Comparison of ENCODE assay signal across 8 cellular contexts in genomic region chr1:151398691-151399065, GRCh38. TPM values are rescaled to one million over a fixed set of nuclear protein-coding genes. Genes with fewer than 3 reads are reported as not detected.
DNase-seq lines count a peak whose midpoint lies in the region; ATAC-seq and TF ChIP-seq lines count a peak whose summit lies in the region.

No MANE protein-coding gene starts in this region.

- H3K4me1 ChIP-seq in PC-9 (replicated peaks; ENCODE audit: insufficient read depth): peaks cover 12% of the 10 kb centered on the region

- POLR2A ChIA-PET in PC-9 (lab: Charles Lee; ENCODE audit: unreplicated experiment): interaction anchor here (0.6 to 0.7 kb wide), 2 partner anchors 9 to 336 kb away, joined by 4 to 10 read pairs; no protein-coding TSS in a partner anchor

- TF ChIP-seq CTCF in PC-9 (conservative IDR thresholded peaks at IDR 0.05): no peak
- no peak for TF ChIP-seq CTCF in coronary artery (IDR thresholded peaks at IDR 0.05)
- TF ChIP-seq CTCF in progenitor cell of endocrine pancreas (IDR thresholded peaks at IDR 0.05; ENCODE audit: unreplicated experiment): no peak

- CTCF ChIA-PET in PC-9 (lab: Charles Lee): interaction anchor here (0.7 to 1.1 kb wide), 6 partner anchors 9 to 341 kb away, joined by 3 to 5 read pairs (median 3); no protein-coding TSS in a partner anchor

- peak overlapping the region; percentile 91 for H3K4me3 ChIP-seq in PC-9
- H3K4me3 ChIP-seq in coronary artery: peak overlapping the region; percentile 92

- peak overlapping the region; percentile 89 for H2AFZ ChIP-seq in PC-9

- no TSS peak for BruUV-seq in PC-9 (replicated peaks; lab: Mats Ljungman, UMichigan)

- DNase-seq in G401 (ENCODE audit: low spot score) (peak; percentile 7), PC-9 (no peak), coronary artery (ENCODE audit: low spot score) (no peak), progenitor cell of endocrine pancreas (ENCODE audit: low spot score, unreplicated experiment) (no peak), occipital lobe (lab: John Stamatoyannopoulos, UW) (no peak), inferior parietal cortex (ENCODE audit: extremely low spot score) (no peak)

- peaks cover 21% of the 10 kb centered on the region for H3K36me3 ChIP-seq in PC-9 (ENCODE audit: low read depth)

- TF ChIP-seq POLR2A in GM18505 (IDR thresholded peaks at IDR 0.05; ENCODE audit: borderline replicate concordance, extremely low read depth, insufficient read depth, insufficient read length): no peak

- H3K9me3 ChIP-seq in PC-9 (ENCODE audit: insufficient read depth, low read depth): no peaks in the 10 kb centered on the region

- peak overlapping the region; percentile 96 for H3K4me2 ChIP-seq in PC-9

- H3K27ac ChIP-seq in PC-9 (peak overlapping the region; percentile 58), coronary artery (peak overlapping the region; percentile 83 to 86)

- no peaks in the 10 kb centered on the region for H3K27me3 Mint-ChIP-seq in progenitor cell of endocrine pancreas

- H3K27ac Mint-ChIP-seq in progenitor cell of endocrine pancreas: peak overlapping the region; percentile 99

- H3F3A ChIP-seq in PC-9 (ENCODE audit: insufficient read depth, low read depth): peaks cover 39% of the 10 kb centered on the region

- H3K36me3 Mint-ChIP-seq in progenitor cell of endocrine pancreas (ENCODE audit: insufficient read depth): peaks cover 6% of the 10 kb centered on the region

- peak overlapping the region; percentile 85 for H3K4me3 Mint-ChIP-seq in progenitor cell of endocrine pancreas (ENCODE audit: low read depth)

- intact Hi-C loops in PC-9 (cut with micrococcal nuclease; ENCODE audit: unreplicated experiment): loop anchor here (1.0 to 2.0 kb wide), 2 partner anchors 52 to 97 kb away; partner anchors contain the start of gene RFX5

- no peak for ATAC-seq in HG03460 (IDR thresholded peaks at IDR 0.05; ENCODE audit: unreplicated experiment)
- no peak for ATAC-seq in GM18505 (IDR thresholded peaks at IDR 0.05; ENCODE audit: unreplicated experiment)

- no peaks in the 10 kb centered on the region for H3K9me2 ChIP-seq in PC-9 (ENCODE audit: insufficient read depth)

- H3K9me3 Mint-ChIP-seq in progenitor cell of endocrine pancreas (ENCODE audit: low read depth): no peaks in the 10 kb centered on the region

- in situ Hi-C loops in G401 (cut with HindIII; ENCODE audit: low sequenced_read_pairs): no loop called here

- no peaks in the 10 kb centered on the region for H4K20me1 ChIP-seq in PC-9 (ENCODE audit: insufficient read depth)

- peaks cover 13% of the 10 kb centered on the region for H3K4me1 Mint-ChIP-seq in progenitor cell of endocrine pancreas (ENCODE audit: low read depth)

- H3K79me2 ChIP-seq in PC-9 (ENCODE audit: low read depth): peaks cover 23% of the 10 kb centered on the region

- H3K27me3 ChIP-seq in PC-9 (ENCODE audit: insufficient read depth, low read depth): no peaks in the 10 kb centered on the region

RNA-seq across cellular contexts. Expression of gene PSMB4, which starts 0.7 kb away (rescaled TPM):
- total RNA-seq in G401 (2014; rRNA removed; shearing (Covaris generic)): 518 and 580 TPM in 2 replicates
- total RNA-seq in PC-9 (2021) (334 and 345 TPM in 2 replicates), progenitor cell of endocrine pancreas (227 and 235 TPM in 2 replicates), occipital lobe (290 TPM)

RNA-seq across cellular contexts. Expression of gene SELENBP1, which starts 26.2 kb away (rescaled TPM):
- total RNA-seq in G401 (2014; rRNA removed; shearing (Covaris generic)): 0.27 TPM in 1 of 2 replicates, not detected in the other
- total RNA-seq in PC-9 (2021): 11.3 and 18.4 TPM in 2 replicates
- 56.2 and 57.0 TPM in 2 replicates for total RNA-seq in progenitor cell of endocrine pancreas
- 9.2 TPM for total RNA-seq in occipital lobe

RNA-seq across cellular contexts. Expression of gene RFX5, which starts 51.6 kb away (rescaled TPM):
- total RNA-seq in G401 (2014; rRNA removed; shearing (Covaris generic)): 102 and 125 TPM in 2 replicates
- 73.6 and 75.7 TPM in 2 replicates for total RNA-seq in PC-9 (2021)
- total RNA-seq in progenitor cell of endocrine pancreas: 96.0 and 97.5 TPM in 2 replicates
- 25.0 TPM for total RNA-seq in occipital lobe
